13 cellular contexts compared by ENCODE assay signal in genomic region chr3:99659032-99659431, GRCh38. TPM values are rescaled to one million over a fixed set of nuclear protein-coding genes. Genes with fewer than 3 reads are reported as not detected.
A peak's percentile ranks its signal among the peaks of the same experiment; 100 is the strongest.
DNase-seq lines count a peak whose midpoint lies in the region; ATAC-seq and TF ChIP-seq lines count a peak whose summit lies in the region.
"Had no signal": no experiment of that assay in that cellular context is flagged by ENCODE, and none has a peak within 500 bp of the region (broad histone marks: within the 10 kb centered on the region; RNA-seq: fewer than 3 reads in every experiment).

No MANE protein-coding gene starts in this region.

- DNase-seq in HCEC 1CT, result peak; percentile 100
- peak; percentile 83 for DNase-seq in foreskin melanocyte
- DNase-seq in GM19240 (ENCODE audit: insufficient read length, low spot score), result no peak
- DNase-seq in stimulated activated CD4-positive, alpha-beta T cell treated with anti-CD3 and anti-CD28 coated beads, Interleukin-4, amount 100 ng/mL, for 4 hours, result no peak
- DNase-seq in NCI-H146 treated with DMSO at 0.1 percent for 48 hours (lab: John Stamatoyannopoulos, UW; ENCODE audit: unreplicated experiment), result no peak
- DNase-seq in DMS153 (lab: John Stamatoyannopoulos, UW), result no peak
- DNase-seq: activated CD4-positive, CD25-positive, alpha-beta regulatory T cell treated with anti-CD3 and anti-CD28 coated beads, Interleukin-2, amount 50 U/mL, for 72 hours; cortex of kidney; natural killer cell; stimulated activated naive B cell treated with anti-CD40 and anti-IgM and Interleukin-4, amounts not matched to agents 10 μg/mL and 1 μg/mL and 100 μg/mL, for 72 hours had no signal

- H3K4me3 ChIP-seq in skeletal muscle satellite cell (ENCODE audit: low read length), result no peak overlapping the region
- H3K4me3 ChIP-seq: GM12878 had no signal

- peak overlapping the region; percentile 27 for H3K4me2 ChIP-seq in skeletal muscle satellite cell (ENCODE audit: low read length)

- peaks cover 75% of the 10 kb centered on the region for H3K36me3 ChIP-seq in skeletal muscle satellite cell (ENCODE audit: insufficient read depth, low read length)

- H3K27me3 ChIP-seq in skeletal muscle satellite cell (ENCODE audit: control insufficient read depth, insufficient read depth, low read length), result no peaks in the 10 kb centered on the region

- peaks cover 59% of the 10 kb centered on the region for H3K4me1 ChIP-seq in skeletal muscle satellite cell (ENCODE audit: control insufficient read depth, insufficient read depth, low read length)

- peak overlapping the region; percentile 51 for H3K9ac ChIP-seq in skeletal muscle satellite cell (ENCODE audit: low read depth, low read length)

- no peaks in the 10 kb centered on the region for H3K9me3 ChIP-seq in skeletal muscle satellite cell (replicated peaks; ENCODE audit: low read length)

- ATAC-seq in SK-N-SH treated with all-trans-retinoic acid at 6 μM for 48 hours, result peak; percentile 68
- ATAC-seq: GM12878; natural killer cell; stimulated activated naive B cell treated with anti-CD40 and anti-IgM and Interleukin-4, amounts not matched to agents 10 μg/mL and 1 μg/mL and 100 μg/mL, for 72 hours had no signal

TF ChIP-seq in SK-N-SH treated with all-trans-retinoic acid at 6 μM for 48 hours, 23 proteins besides CTCF, POLR2A, EP300 and RAD21:
- TF ChIP-seq TSHZ2 (CRISPR knock-in tag; IDR thresholded peaks at IDR 0.05), result no peak
- TF ChIP-seq ISL1 (CRISPR knock-in tag; IDR thresholded peaks at IDR 0.05), result no peak
- TF ChIP-seq ZNF565 (CRISPR knock-in tag; conservative IDR thresholded peaks at IDR 0.05; ENCODE audit: low read depth), result no peak
- TF ChIP-seq ZFP30 (CRISPR knock-in tag; IDR thresholded peaks at IDR 0.05), result no peak
- TF ChIP-seq ZC3H10 (CRISPR knock-in tag; IDR thresholded peaks at IDR 0.05), result no peak
- TF ChIP-seq ESRRG (CRISPR knock-in tag; IDR thresholded peaks at IDR 0.05), result no peak
- TF ChIP-seq ARNTL (CRISPR knock-in tag; IDR thresholded peaks at IDR 0.05; ENCODE audit: borderline replicate concordance, low read depth), result no peak
- TF ChIP-seq TCF4 (CRISPR knock-in tag; IDR thresholded peaks at IDR 0.05; ENCODE audit: borderline replicate concordance), result no peak
- TF ChIP-seq GLIS3 (CRISPR knock-in tag; IDR thresholded peaks at IDR 0.05), result no peak
- no peak for TF ChIP-seq PPARA (CRISPR knock-in tag; IDR thresholded peaks at IDR 0.05; ENCODE audit: borderline replicate concordance)
- no peak for TF ChIP-seq ZFP3 (CRISPR knock-in tag; IDR thresholded peaks at IDR 0.05)
- TF ChIP-seq CSDC2 (CRISPR knock-in tag; IDR thresholded peaks at IDR 0.05), result no peak
- no peak for TF ChIP-seq RARB (CRISPR knock-in tag; IDR thresholded peaks at IDR 0.05)
- no peak for TF ChIP-seq OSR1 (CRISPR knock-in tag; IDR thresholded peaks at IDR 0.05)

RNA-seq across cellular contexts. Expression of gene COL8A1, which starts 20.6 kb away (rescaled TPM):
- 31.7 and 46.6 TPM in 2 replicates for total RNA-seq in skeletal muscle satellite cell (2012; rRNA removed)

Comparison
In these comparisons a context has a peak if more than half of its experiments do, and no peak if none do; other contexts are left out.
1. DNase-seq: peak in HCEC 1CT (single experiment) and foreskin melanocyte (single experiment); none in GM19240 (single experiment), stimulated activated CD4-positive, alpha-beta T cell treated with anti-CD3 and anti-CD28 coated beads, Interleukin-4, amount 100 ng/mL, for 4 hours (0 of 2), NCI-H146 treated with DMSO at 0.1 percent for 48 hours (single experiment) and DMS153 (single experiment).